ENCODE assay signal across 1 cellular context in the genomic region with DNA sequence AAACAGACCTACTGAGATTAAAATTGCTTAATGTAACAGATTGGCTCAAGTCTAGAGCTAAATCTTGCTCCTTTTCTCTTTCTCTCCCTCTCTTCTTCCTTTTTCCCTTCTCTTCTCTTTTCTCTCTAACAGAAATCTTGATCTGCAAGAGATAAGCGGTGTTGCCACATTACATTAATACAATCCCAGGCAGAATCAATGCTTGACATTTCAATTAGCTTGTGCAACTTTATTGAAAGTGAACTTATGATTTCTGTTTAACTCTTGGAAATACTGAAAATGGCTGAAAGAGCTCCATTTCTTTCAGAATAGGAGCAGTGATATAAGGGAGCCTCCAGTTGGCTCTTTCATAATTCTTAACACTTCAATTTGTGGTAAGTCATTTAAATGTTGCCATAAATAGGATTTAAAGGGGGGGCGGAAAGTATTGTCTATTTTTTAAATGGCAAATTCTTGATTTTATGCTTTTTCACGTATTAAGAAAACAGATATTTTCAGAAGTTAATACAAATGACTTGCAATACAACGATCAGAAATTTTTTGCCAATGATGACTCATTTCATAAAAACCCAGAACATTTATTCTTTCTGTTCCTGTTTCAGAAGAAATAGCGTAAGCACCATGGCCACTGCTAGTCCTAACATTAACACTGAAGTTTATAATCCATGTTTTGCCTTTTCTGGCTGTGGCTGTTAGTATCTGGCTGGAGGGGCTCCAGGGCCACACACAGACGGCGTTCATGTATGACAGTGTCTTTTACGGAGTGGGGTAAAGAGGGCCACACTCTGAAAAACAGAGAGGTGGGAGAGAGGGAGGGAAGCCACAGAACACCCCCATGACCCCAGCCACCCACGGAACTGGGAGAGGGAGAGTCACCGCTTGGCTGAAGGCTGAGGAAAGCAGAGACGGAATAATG.
TF ChIP-seq lines count a peak whose summit lies in the region.

No MANE protein-coding gene starts in this region.

TF ChIP-seq in SK-N-SH, 30 proteins besides CTCF, POLR2A, EP300 and RAD21 (continued from another document):
- TF ChIP-seq RCOR1 (IDR thresholded peaks at IDR 0.05; ENCODE audit: low read length) (no peak), RFX5 (IDR thresholded peaks at IDR 0.05; ENCODE audit: low read length) (no peak), TEAD4 (IDR thresholded peaks at IDR 0.05; ENCODE audit: borderline replicate concordance, insufficient read depth) (no peak), TAF1 (IDR thresholded peaks at IDR 0.05; ENCODE audit: borderline replicate concordance, low read depth, low read length) (peak; percentile 16; the same call in 1 of the 2 replicates), SMC3 (IDR thresholded peaks at IDR 0.05; ENCODE audit: low read depth, low read length) (no peak), ELF1 (IDR thresholded peaks at IDR 0.05) (no peak), POLR2AphosphoS5 (IDR thresholded peaks at IDR 0.05; ENCODE audit: low read depth, low read length) (no peak), FOXJ3 (CRISPR knock-in tag; IDR thresholded peaks at IDR 0.05) (no peak), FOSL2 (IDR thresholded peaks at IDR 0.05; ENCODE audit: borderline replicate concordance, low read depth) (peak; percentile 41; the same call in 1 of the 2 replicates), TCF12 (IDR thresholded peaks at IDR 0.05) (0 out of 2 replicates have a peak, but pooled peaks have one; percentile 11), MEF2A (IDR thresholded peaks at IDR 0.05; ENCODE audit: borderline replicate concordance, low read depth) (no peak), GABPA (IDR thresholded peaks at IDR 0.05; ENCODE audit: low read depth) (no peak), GATA2 (CRISPR knock-in tag; IDR thresholded peaks at IDR 0.05) (no peak), NRF1 (IDR thresholded peaks at IDR 0.05; ENCODE audit: low read depth, low read length) (no peak), JUND (IDR thresholded peaks at IDR 0.05) (peak; percentile 53; the same call in 1 of the 2 replicates), NFIC (IDR thresholded peaks at IDR 0.05; ENCODE audit: borderline replicate concordance) (no peak)
- TF ChIP-seq, protein P1, sequence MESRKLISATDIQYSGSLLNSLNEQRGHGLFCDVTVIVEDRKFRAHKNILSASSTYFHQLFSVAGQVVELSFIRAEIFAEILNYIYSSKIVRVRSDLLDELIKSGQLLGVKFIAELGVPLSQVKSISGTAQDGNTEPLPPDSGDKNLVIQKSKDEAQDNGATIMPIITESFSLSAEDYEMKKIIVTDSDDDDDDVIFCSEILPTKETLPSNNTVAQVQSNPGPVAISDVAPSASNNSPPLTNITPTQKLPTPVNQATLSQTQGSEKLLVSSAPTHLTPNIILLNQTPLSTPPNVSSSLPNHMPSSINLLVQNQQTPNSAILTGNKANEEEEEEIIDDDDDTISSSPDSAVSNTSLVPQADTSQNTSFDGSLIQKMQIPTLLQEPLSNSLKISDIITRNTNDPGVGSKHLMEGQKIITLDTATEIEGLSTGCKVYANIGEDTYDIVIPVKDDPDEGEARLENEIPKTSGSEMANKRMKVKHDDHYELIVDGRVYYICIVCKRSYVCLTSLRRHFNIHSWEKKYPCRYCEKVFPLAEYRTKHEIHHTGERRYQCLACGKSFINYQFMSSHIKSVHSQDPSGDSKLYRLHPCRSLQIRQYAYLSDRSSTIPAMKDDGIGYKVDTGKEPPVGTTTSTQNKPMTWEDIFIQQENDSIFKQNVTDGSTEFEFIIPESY (IDR thresholded peaks at IDR 0.05; ENCODE audit: borderline replicate concordance, low read depth) = no peak
- TF ChIP-seq, protein P2, sequence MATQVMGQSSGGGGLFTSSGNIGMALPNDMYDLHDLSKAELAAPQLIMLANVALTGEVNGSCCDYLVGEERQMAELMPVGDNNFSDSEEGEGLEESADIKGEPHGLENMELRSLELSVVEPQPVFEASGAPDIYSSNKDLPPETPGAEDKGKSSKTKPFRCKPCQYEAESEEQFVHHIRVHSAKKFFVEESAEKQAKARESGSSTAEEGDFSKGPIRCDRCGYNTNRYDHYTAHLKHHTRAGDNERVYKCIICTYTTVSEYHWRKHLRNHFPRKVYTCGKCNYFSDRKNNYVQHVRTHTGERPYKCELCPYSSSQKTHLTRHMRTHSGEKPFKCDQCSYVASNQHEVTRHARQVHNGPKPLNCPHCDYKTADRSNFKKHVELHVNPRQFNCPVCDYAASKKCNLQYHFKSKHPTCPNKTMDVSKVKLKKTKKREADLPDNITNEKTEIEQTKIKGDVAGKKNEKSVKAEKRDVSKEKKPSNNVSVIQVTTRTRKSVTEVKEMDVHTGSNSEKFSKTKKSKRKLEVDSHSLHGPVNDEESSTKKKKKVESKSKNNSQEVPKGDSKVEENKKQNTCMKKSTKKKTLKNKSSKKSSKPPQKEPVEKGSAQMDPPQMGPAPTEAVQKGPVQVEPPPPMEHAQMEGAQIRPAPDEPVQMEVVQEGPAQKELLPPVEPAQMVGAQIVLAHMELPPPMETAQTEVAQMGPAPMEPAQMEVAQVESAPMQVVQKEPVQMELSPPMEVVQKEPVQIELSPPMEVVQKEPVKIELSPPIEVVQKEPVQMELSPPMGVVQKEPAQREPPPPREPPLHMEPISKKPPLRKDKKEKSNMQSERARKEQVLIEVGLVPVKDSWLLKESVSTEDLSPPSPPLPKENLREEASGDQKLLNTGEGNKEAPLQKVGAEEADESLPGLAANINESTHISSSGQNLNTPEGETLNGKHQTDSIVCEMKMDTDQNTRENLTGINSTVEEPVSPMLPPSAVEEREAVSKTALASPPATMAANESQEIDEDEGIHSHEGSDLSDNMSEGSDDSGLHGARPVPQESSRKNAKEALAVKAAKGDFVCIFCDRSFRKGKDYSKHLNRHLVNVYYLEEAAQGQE (IDR thresholded peaks at IDR 0.05; ENCODE audit: low read depth, low read length) = no peak
- TF ChIP-seq, protein P3, sequence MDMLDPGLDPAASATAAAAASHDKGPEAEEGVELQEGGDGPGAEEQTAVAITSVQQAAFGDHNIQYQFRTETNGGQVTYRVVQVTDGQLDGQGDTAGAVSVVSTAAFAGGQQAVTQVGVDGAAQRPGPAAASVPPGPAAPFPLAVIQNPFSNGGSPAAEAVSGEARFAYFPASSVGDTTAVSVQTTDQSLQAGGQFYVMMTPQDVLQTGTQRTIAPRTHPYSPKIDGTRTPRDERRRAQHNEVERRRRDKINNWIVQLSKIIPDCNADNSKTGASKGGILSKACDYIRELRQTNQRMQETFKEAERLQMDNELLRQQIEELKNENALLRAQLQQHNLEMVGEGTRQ (IDR thresholded peaks at IDR 0.05; ENCODE audit: borderline replicate concordance, low read depth, low read length) = no peak
